In the genomic region with DNA sequence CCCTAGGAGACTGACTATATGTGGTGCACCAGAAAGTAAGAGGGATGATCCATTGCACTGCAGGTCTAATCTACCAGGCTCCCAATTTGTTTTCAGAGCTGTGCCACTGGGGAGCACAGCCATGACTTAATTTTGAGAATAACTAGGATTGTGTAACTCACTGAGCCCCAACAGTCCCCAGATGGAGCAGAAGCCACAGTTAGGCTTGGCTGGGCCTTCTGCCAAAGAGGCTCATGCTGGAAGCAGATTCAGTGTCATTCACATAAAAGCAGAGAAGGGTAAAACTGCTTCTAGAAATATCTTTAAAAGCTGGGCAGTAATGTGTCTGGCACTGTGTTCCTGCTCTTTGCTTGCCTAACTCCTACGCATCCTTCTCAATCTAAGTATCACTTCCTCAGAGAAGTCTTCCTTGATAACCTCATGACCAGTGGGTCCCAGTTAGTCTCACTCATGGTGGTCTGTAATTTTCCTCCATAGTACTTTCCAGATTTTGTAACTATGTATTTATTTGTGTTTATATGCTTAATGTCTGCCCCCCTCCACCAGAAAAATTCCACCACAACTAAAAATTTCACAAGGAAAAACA, we compare ENCODE assay signal across 1 cellular context.
TF ChIP-seq lines count a peak whose summit lies in the region.

No MANE protein-coding gene starts in this region.

TF ChIP-seq in GM12878, 131 proteins besides CTCF, POLR2A, EP300 and RAD21:
- TF ChIP-seq ZNF274 (IDR thresholded peaks at IDR 0.05; ENCODE audit: insufficient read depth, insufficient read length) (no peak), USF2 (IDR thresholded peaks at IDR 0.05; ENCODE audit: borderline replicate concordance, low read depth, low read length) (no peak), RUNX3 (IDR thresholded peaks at IDR 0.05; ENCODE audit: low read length) (peak; percentile 22; the same call in 1 of the 2 replicates), NRF1 (conservative IDR thresholded peaks at IDR 0.05; ENCODE audit: low read depth, low read length) (no peak), STAT1 (conservative IDR thresholded peaks at IDR 0.05) (no peak), IRF5 (IDR thresholded peaks at IDR 0.05; ENCODE audit: borderline replicate concordance) (no peak), SPI1 (IDR thresholded peaks at IDR 0.05; ENCODE audit: borderline replicate concordance, insufficient read depth, low read depth, low read length) (peak; percentile 90), TAF1 (IDR thresholded peaks at IDR 0.05; ENCODE audit: borderline replicate concordance, low read depth, low read length) (no peak), ZBTB33 (IDR thresholded peaks at IDR 0.05) (no peak), IKZF1 (conservative IDR thresholded peaks at IDR 0.05) (peak; percentile 48), HDAC6 (IDR thresholded peaks at IDR 0.05; ENCODE audit: unreplicated experiment) (no peak), GABPA (IDR thresholded peaks at IDR 0.05; ENCODE audit: low read depth) (no peak), JUND (IDR thresholded peaks at IDR 0.05; ENCODE audit: low read depth, low read length) (no peak), IKZF2 (IDR thresholded peaks at IDR 0.05) (peak in 1 of 2 experiments; percentile 45; a peak in 2 of 4 replicates), MTA2 (IDR thresholded peaks at IDR 0.05; ENCODE audit: low read depth) (no peak), CEBPB (IDR thresholded peaks at IDR 0.05; ENCODE audit: borderline replicate concordance in 1 of 2, low read depth in 2 of 2, low read length in 2 of 2) (no peak), SREBF1 (IDR thresholded peaks at IDR 0.05; ENCODE audit: low read length) (no peak), CEBPZ (IDR thresholded peaks at IDR 0.05; ENCODE audit: low read depth, low read length) (no peak), SMAD5 (IDR thresholded peaks at IDR 0.05; ENCODE audit: low read depth) (no peak), KLF5 (IDR thresholded peaks at IDR 0.05; ENCODE audit: partially characterized antibody) (no peak), MEF2A (IDR thresholded peaks at IDR 0.05; ENCODE audit: insufficient read depth, low read depth, low read length) (no peak), E4F1 (IDR thresholded peaks at IDR 0.05; ENCODE audit: borderline replicate concordance, partially characterized antibody) (no peak), CHD1 (IDR thresholded peaks at IDR 0.05; ENCODE audit: low read depth, low read length) (no peak), HDAC2 (IDR thresholded peaks at IDR 0.05) (no peak), RAD51 (IDR thresholded peaks at IDR 0.05) (no peak), RCOR1 (conservative IDR thresholded peaks at IDR 0.05; ENCODE audit: low read depth, low read length) (no peak), NR2C2 (IDR thresholded peaks at IDR 0.05; ENCODE audit: borderline replicate concordance, control insufficient read depth, insufficient read length, low read depth) (no peak), MEF2B (IDR thresholded peaks at IDR 0.05; ENCODE audit: partially characterized antibody, poor library complexity, severe bottlenecking) (no peak), RB1 (IDR thresholded peaks at IDR 0.05; ENCODE audit: borderline replicate concordance) (no peak), RBBP5 (conservative IDR thresholded peaks at IDR 0.05) (no peak)
- TF ChIP-seq, protein P1, sequence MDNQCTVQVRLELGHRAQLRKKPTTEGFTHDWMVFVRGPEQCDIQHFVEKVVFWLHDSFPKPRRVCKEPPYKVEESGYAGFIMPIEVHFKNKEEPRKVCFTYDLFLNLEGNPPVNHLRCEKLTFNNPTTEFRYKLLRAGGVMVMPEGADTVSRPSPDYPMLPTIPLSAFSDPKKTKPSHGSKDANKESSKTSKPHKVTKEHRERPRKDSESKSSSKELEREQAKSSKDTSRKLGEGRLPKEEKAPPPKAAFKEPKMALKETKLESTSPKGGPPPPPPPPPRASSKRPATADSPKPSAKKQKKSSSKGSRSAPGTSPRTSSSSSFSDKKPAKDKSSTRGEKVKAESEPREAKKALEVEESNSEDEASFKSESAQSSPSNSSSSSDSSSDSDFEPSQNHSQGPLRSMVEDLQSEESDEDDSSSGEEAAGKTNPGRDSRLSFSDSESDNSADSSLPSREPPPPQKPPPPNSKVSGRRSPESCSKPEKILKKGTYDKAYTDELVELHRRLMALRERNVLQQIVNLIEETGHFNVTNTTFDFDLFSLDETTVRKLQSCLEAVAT (IDR thresholded peaks at IDR 0.05) = no peak
- TF ChIP-seq, protein P2, sequence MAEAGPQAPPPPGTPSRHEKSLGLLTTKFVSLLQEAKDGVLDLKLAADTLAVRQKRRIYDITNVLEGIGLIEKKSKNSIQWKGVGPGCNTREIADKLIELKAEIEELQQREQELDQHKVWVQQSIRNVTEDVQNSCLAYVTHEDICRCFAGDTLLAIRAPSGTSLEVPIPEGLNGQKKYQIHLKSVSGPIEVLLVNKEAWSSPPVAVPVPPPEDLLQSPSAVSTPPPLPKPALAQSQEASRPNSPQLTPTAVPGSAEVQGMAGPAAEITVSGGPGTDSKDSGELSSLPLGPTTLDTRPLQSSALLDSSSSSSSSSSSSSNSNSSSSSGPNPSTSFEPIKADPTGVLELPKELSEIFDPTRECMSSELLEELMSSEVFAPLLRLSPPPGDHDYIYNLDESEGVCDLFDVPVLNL (IDR thresholded peaks at IDR 0.05; ENCODE audit: low read depth, low read length) = no peak
- TF ChIP-seq, protein P3, sequence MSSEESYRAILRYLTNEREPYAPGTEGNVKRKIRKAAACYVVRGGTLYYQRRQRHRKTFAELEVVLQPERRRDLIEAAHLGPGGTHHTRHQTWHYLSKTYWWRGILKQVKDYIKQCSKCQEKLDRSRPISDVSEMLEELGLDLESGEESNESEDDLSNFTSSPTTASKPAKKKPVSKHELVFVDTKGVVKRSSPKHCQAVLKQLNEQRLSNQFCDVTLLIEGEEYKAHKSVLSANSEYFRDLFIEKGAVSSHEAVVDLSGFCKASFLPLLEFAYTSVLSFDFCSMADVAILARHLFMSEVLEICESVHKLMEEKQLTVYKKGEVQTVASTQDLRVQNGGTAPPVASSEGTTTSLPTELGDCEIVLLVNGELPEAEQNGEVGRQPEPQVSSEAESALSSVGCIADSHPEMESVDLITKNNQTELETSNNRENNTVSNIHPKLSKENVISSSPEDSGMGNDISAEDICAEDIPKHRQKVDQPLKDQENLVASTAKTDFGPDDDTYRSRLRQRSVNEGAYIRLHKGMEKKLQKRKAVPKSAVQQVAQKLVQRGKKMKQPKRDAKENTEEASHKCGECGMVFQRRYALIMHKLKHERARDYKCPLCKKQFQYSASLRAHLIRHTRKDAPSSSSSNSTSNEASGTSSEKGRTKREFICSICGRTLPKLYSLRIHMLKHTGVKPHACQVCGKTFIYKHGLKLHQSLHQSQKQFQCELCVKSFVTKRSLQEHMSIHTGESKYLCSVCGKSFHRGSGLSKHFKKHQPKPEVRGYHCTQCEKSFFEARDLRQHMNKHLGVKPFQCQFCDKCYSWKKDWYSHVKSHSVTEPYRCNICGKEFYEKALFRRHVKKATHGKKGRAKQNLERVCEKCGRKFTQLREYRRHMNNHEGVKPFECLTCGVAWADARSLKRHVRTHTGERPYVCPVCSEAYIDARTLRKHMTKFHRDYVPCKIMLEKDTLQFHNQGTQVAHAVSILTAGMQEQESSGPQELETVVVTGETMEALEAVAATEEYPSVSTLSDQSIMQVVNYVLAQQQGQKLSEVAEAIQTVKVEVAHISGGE (CRISPR knock-in tag; IDR thresholded peaks at IDR 0.05) = no peak
